ENCODE assay signal across 24 cellular contexts in genomic region chr15:99406120-99406519, GRCh38.
"Had no signal": no experiment of that assay in that cellular context is flagged by ENCODE, and none has a peak within 500 bp of the region (broad histone marks: within the 10 kb centered on the region; RNA-seq: fewer than 3 reads in every experiment).

No MANE protein-coding gene starts in this region.

- H2AFZ ChIP-seq: parathyroid adenoma had no signal

- ATAC-seq: naive thymus-derived CD8-positive, alpha-beta T cell; natural killer cell treated with Interleukin-12 subunit alpha and Interleukin-12 subunit beta and Interleukin-15 and Interleukin-18, amount 100 ng/mL, for 72 hours; psoas muscle; right cardiac atrium; right lobe of liver; stimulated activated effector memory CD8-positive, alpha-beta T cell treated with anti-CD3 and anti-CD28 coated beads, Interleukin-12 subunit alpha, Interleukin-12 subunit beta, amount 100 ng/mL, for 72 hours; stimulated activated naive B cell treated with anti-CD40 and anti-IgM and Interleukin-4, amounts not matched to agents 10 μg/mL and 1 μg/mL and 100 μg/mL, for 72 hours; upper lobe of right lung had no signal

- DNase-seq: naive thymus-derived CD8-positive, alpha-beta T cell; nephron progenitor cell; occipital lobe; ovary; psoas muscle; right lobe of liver; sigmoid colon; small intestine; stimulated activated CD4-positive, alpha-beta T cell treated with anti-CD3 and anti-CD28 coated beads, Interleukin-15, amount 100 ng/mL, for 24 hours; stimulated activated CD4-positive, alpha-beta T cell treated with anti-CD3 and anti-CD28 coated beads, Interleukin-2, amount 100 ng/mL, for 24 hours; stimulated activated CD4-positive, alpha-beta T cell treated with anti-CD3 and anti-CD28 coated beads, Interleukin-2, amount 100 ng/mL, for 48 hours; stimulated activated CD4-positive, alpha-beta T cell treated with anti-CD3 and anti-CD28 coated beads, Interleukin-4, amount 100 ng/mL, for 24 hours; stimulated activated naive B cell treated with anti-CD40 and anti-IgM and Interleukin-4, amounts not matched to agents 10 μg/mL and 1 μg/mL and 100 μg/mL, for 72 hours; stimulated activated naive CD4-positive, alpha-beta T cell treated with Interleukin-2 at 50 U/mL for 16 hours; stomach; thyroid gland; transverse colon; upper lobe of right lung; uterus had no signal

- H3K9me3 ChIP-seq: ovary, psoas muscle, right lobe of liver, sigmoid colon, stomach, thoracic aorta, thyroid gland, transverse colon, upper lobe of right lung, uterus had no signal

- H3K27ac ChIP-seq: ovary, parathyroid adenoma, psoas muscle, right lobe of liver, sigmoid colon, stomach, thyroid gland, transverse colon, upper lobe of right lung, uterus had no signal

- H3K36me3 ChIP-seq: ovary, right lobe of liver, sigmoid colon, stomach, thoracic aorta, thyroid gland, transverse colon, upper lobe of right lung, uterus had no signal

- H3K4me3 ChIP-seq: ovary, psoas muscle, right lobe of liver, sigmoid colon, stomach, thoracic aorta, thyroid gland, transverse colon, upper lobe of right lung, uterus had no signal

- H3K79me2 ChIP-seq: parathyroid adenoma had no signal

- H3K9ac ChIP-seq: parathyroid adenoma had no signal

- H3K27me3 ChIP-seq: ovary, right lobe of liver, sigmoid colon, stomach, thyroid gland, transverse colon, upper lobe of right lung, uterus had no signal
